ENCODE assay signal across 9 cellular contexts in genomic region chrX:118627084-118627758, GRCh38.
A peak's percentile ranks its signal among the peaks of the same experiment; 100 is the strongest.
DNase-seq lines count a peak whose midpoint lies in the region; ATAC-seq and TF ChIP-seq lines count a peak whose summit lies in the region.
"Had no signal": no experiment of that assay in that cellular context is flagged by ENCODE, and none has a peak within 500 bp of the region (broad histone marks: within the 10 kb centered on the region; RNA-seq: fewer than 3 reads in every experiment).

No MANE protein-coding gene starts in this region.

- DNase-seq in DND-41 (no peak), SHP77 treated with DMSO at 0.1 percent for 48 hours (lab: John Stamatoyannopoulos, UW) (peak; percentile 1), left kidney (ENCODE audit: low read depth, low spot score) (peak; percentile 28)
- no peak for DNase-seq in activated naive CD4-positive, alpha-beta T cell treated with Interleukin-2 at 50 U/mL for 16 hours
- DNase-seq in stimulated activated CD8-positive, alpha-beta memory T cell treated with anti-CD3 and anti-CD28 coated beads, Interleukin-4, amount 100 ng/mL, for 48 hours, result no peak
- DNase-seq: midbrain had no signal

- H3K27me3 ChIP-seq in DND-41 (ENCODE audit: insufficient read depth, low read length, poor library complexity), result no peaks in the 10 kb centered on the region

- peak; percentile 31 for TF ChIP-seq CTCF in DND-41 (IDR thresholded peaks at IDR 0.05; ENCODE audit: borderline replicate concordance, extremely low read depth, low read length, poor library complexity, severe bottlenecking)
- TF ChIP-seq CTCF in HEK293 (tag by site-specific recombination; IDR thresholded peaks at IDR 0.05), result 0 out of 2 replicates have a peak, but pooled peaks have one; percentile 24

- no peaks in the 10 kb centered on the region for H3K79me2 ChIP-seq in DND-41 (ENCODE audit: insufficient read depth, low read length)

- peaks cover 33% of the 10 kb centered on the region for H3K36me3 ChIP-seq in DND-41 (ENCODE audit: insufficient read depth, low read length)
- peaks cover 0 to 12% of the 10 kb centered on the region in 2 experiments; a peak in 1 of 3 replicates for H3K36me3 ChIP-seq in HEK293 (ENCODE audit: control insufficient read depth in 2 of 2, insufficient read depth in 1 of 2, low read length in 2 of 2)

- H3K9me3 ChIP-seq in DND-41 (ENCODE audit: insufficient read depth, low read length, severe bottlenecking) (no peaks in the 10 kb centered on the region), HEK293 (ENCODE audit: control insufficient read depth, insufficient read depth, low read depth, low read length) (no peaks in the 10 kb centered on the region)

- H2AFZ ChIP-seq in DND-41 (ENCODE audit: low read depth, low read length), result no peak overlapping the region

- no peak overlapping the region for H3K4me2 ChIP-seq in DND-41 (ENCODE audit: insufficient read depth, low read length)

- H3K27ac ChIP-seq in DND-41 (ENCODE audit: low read length), result no peak overlapping the region
- H3K27ac ChIP-seq in HEK293 (ENCODE audit: extremely low read depth, low read depth, low read length), result no peak overlapping the region

- POLR2A ChIA-PET in HEK293 (lab: Yijun Ruan, JAX), result interaction anchor here (0.6 kb wide), 1 partner anchor 510 kb away, joined by 3 read pairs; the partner anchor contains the start of gene KLHL13

- H3K4me1 ChIP-seq in DND-41 (ENCODE audit: insufficient read depth, low read length), result no peaks in the 10 kb centered on the region
- H3K4me1 ChIP-seq in HEK293 (ENCODE audit: control insufficient read depth, insufficient read depth, low read length), result no peaks in the 10 kb centered on the region

- no peak overlapping the region for H3K9ac ChIP-seq in DND-41 (ENCODE audit: low read depth, low read length)

- CTCF ChIA-PET in HEK293 (lab: Yijun Ruan, JAX), result interaction anchor here (0.5 to 3.0 kb wide), 37 partner anchors 9 to 870 kb away, joined by 3 to 26 read pairs (median 4); no protein-coding TSS in a partner anchor

- H4K20me1 ChIP-seq in DND-41 (ENCODE audit: insufficient read depth, low read length), result no peaks in the 10 kb centered on the region

- H3K4me3 ChIP-seq in DND-41 (ENCODE audit: low read depth in 1 of 2, low read length in 2 of 2) (no peak overlapping the region), HEK293 (ENCODE audit: low read depth, low read length) (no peak overlapping the region)

- ATAC-seq in DND-41 (ENCODE audit: insufficient read depth, low read depth) (no peak), GM21526 (IDR thresholded peaks at IDR 0.05; ENCODE audit: low FRiP score, unreplicated experiment) (no peak), HG02763 (IDR thresholded peaks at IDR 0.05; ENCODE audit: unreplicated experiment) (no peak)

TF ChIP-seq in HEK293, 187 proteins besides CTCF, POLR2A, EP300 and RAD21:
- no peak for TF ChIP-seq ZSCAN23 (tag by site-specific recombination; IDR thresholded peaks at IDR 0.05)
- TF ChIP-seq ZNF654 (tag by site-specific recombination; IDR thresholded peaks at IDR 0.05; ENCODE audit: low read depth), result peak; percentile 51
TF ChIP-seq in HEK293: peak in this region for 1.

Comparison
In these comparisons a context has a peak if more than half of its experiments do, and no peak if none do; other contexts are left out.
1. DNase-seq: peak in SHP77 treated with DMSO at 0.1 percent for 48 hours (single experiment) and left kidney (single experiment); none in DND-41 (single experiment), activated naive CD4-positive, alpha-beta T cell treated with Interleukin-2 at 50 U/mL for 16 hours (single experiment) and stimulated activated CD8-positive, alpha-beta memory T cell treated with anti-CD3 and anti-CD28 coated beads, Interleukin-4, amount 100 ng/mL, for 48 hours (single experiment).